In the genomic region with DNA sequence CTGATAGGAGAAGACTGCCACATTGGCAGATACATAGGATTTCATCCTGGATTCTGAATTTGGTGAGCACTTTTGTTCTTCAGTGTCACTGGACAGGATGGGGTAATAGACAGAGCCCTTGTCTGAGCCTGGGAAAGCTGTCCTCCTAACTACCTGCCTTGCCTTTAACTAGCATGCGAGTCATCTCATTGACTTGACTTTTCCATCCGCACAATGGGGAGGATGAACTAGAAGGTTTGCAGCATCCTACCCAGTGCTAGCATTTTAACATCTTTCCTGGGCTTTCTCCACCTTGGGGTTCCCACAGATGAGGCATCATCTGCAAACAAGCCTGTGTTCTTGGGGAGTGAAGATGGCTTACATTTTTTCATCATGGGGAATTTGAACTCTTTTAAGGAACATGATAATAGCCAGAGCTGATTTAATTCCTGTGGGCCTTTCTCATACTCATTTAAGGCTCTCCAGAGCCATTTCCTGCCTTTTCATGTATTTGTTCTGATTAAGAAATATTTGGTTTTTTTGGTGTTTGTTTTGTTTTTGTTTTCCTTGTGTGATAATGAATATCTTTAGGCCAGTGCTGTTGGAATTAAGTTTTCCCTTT, we compare ENCODE assay signal across 24 cellular contexts.
DNase-seq lines count a peak whose midpoint lies in the region; ATAC-seq and TF ChIP-seq lines count a peak whose summit lies in the region.
"Had no signal": no experiment of that assay in that cellular context is flagged by ENCODE, and none has a peak within 500 bp of the region (broad histone marks: within the 10 kb centered on the region; RNA-seq: fewer than 3 reads in every experiment).

No MANE protein-coding gene starts in this region.

- H3K4me3 ChIP-seq in DND-41 (ENCODE audit: low read depth in 1 of 2, low read length in 2 of 2): no peak overlapping the region
- H3K4me3 ChIP-seq in Karpas-422 (ENCODE audit: low read length): no peak overlapping the region
- H3K4me3 ChIP-seq: lung, skin epidermis, thoracic aorta had no signal

- H3K4me1 ChIP-seq in DND-41 (ENCODE audit: insufficient read depth, low read length) (peaks cover 57% of the 10 kb centered on the region), Karpas-422 (ENCODE audit: low read length) (peaks cover 75% of the 10 kb centered on the region)

- H3K9me3 Mint-ChIP-seq in glutamatergic neuron (ENCODE audit: unreplicated experiment) (peaks cover 3% of the 10 kb centered on the region), neural crest cell (peaks cover 10% of the 10 kb centered on the region)
- peaks cover 13% of the 10 kb centered on the region for H3K9me3 Mint-ChIP-seq in activated T-helper 1 cell treated with anti-CD3 and anti-CD28 coated beads, Interleukin-12 subunit alpha, Interleukin-12 subunit beta, Interleukin-2, Interleukin-4 antibody, amounts not matched to agents 30 ng/mL and 10 ng/mL and 1 ng/mL, durations not matched to agents 14 hours and 24 hours and 36 hours

- no peak overlapping the region for H3K4me3 Mint-ChIP-seq in glutamatergic neuron (ENCODE audit: unreplicated experiment)
- peak overlapping the region; percentile 25 for H3K4me3 Mint-ChIP-seq in neural crest cell
- no peak overlapping the region for H3K4me3 Mint-ChIP-seq in activated T-helper 1 cell treated with anti-CD3 and anti-CD28 coated beads, Interleukin-12 subunit alpha, Interleukin-12 subunit beta, Interleukin-2, Interleukin-4 antibody, amounts not matched to agents 30 ng/mL and 10 ng/mL and 1 ng/mL, durations not matched to agents 14 hours and 24 hours and 36 hours
- H3K4me3 Mint-ChIP-seq: CD14-positive monocyte; stimulated activated memory B cell treated with anti-CD40 and anti-IgM and Interleukin-4, amounts not matched to agents 10 μg/mL and 1 μg/mL and 100 μg/mL, for 72 hours had no signal

- H3K36me3 ChIP-seq in DND-41 (ENCODE audit: insufficient read depth, low read length): peaks cover 91% of the 10 kb centered on the region
- H3K36me3 ChIP-seq in Karpas-422 (ENCODE audit: insufficient read depth, low read length): peaks cover 13% of the 10 kb centered on the region
- H3K36me3 ChIP-seq: thoracic aorta had no signal

- H3K4me1 Mint-ChIP-seq in glutamatergic neuron (ENCODE audit: low read depth, unreplicated experiment) (peaks cover 33% of the 10 kb centered on the region), neural crest cell (peaks cover 51% of the 10 kb centered on the region)
- H3K4me1 Mint-ChIP-seq in activated T-helper 1 cell treated with anti-CD3 and anti-CD28 coated beads, Interleukin-12 subunit alpha, Interleukin-12 subunit beta, Interleukin-2, Interleukin-4 antibody, amounts not matched to agents 30 ng/mL and 10 ng/mL and 1 ng/mL, durations not matched to agents 14 hours and 24 hours and 36 hours (ENCODE audit: low read depth): peaks cover 32% of the 10 kb centered on the region
- H3K4me1 Mint-ChIP-seq: CD14-positive monocyte had no signal

- DNase-seq in DND-41 (no peak), Karpas-422 (no peak), glutamatergic neuron (no peak), neural crest cell (ENCODE audit: low read depth, low spot score) (no peak), NCI-H2029 treated with DMSO at 0.1 percent for 48 hours (lab: John Stamatoyannopoulos, UW) (no peak), GM19240 (ENCODE audit: insufficient read length, low spot score) (no peak)
- no peak for DNase-seq in activated T-helper 1 cell treated with anti-CD3 and anti-CD28 coated beads, Interleukin-12 subunit alpha, Interleukin-12 subunit beta, Interleukin-2, Interleukin-4 antibody, amounts not matched to agents 30 ng/mL and 10 ng/mL and 1 ng/mL, durations not matched to agents 14 hours and 24 hours and 36 hours (ENCODE audit: low spot score)
- DNase-seq: activated CD4-positive, alpha-beta T cell treated with anti-CD3 and anti-CD28 coated beads, Interleukin-2, amount 50 U/mL, for 4 hours; activated naive CD4-positive, alpha-beta T cell treated with Interleukin-2 at 50 U/mL for 16 hours; activated T-cell treated with anti-CD3 and anti-CD28 coated beads for 4 hours; anterior cingulate cortex; dermis blood vessel endothelial cell; kidney glomerular epithelial cell; NCI-H446 treated with DMSO at 0.1 percent for 48 hours; occipital lobe; PC-3; SHP77; T1000 had no signal

- H3K4me2 ChIP-seq in DND-41 (ENCODE audit: insufficient read depth, low read length) (no peak overlapping the region), Karpas-422 (ENCODE audit: low read depth, low read length, poor library complexity, severe bottlenecking) (no peak overlapping the region)

- TF ChIP-seq CTCF in DND-41 (IDR thresholded peaks at IDR 0.05; ENCODE audit: borderline replicate concordance, extremely low read depth, low read length, poor library complexity, severe bottlenecking): no peak
- no peak for TF ChIP-seq CTCF in glutamatergic neuron (IDR thresholded peaks at IDR 0.05; ENCODE audit: partially characterized antibody, unreplicated experiment)
- no peak for TF ChIP-seq CTCF in neural crest cell (conservative IDR thresholded peaks at IDR 0.05)

- peak overlapping the region; percentile 94 for H3K27ac Mint-ChIP-seq in glutamatergic neuron (ENCODE audit: unreplicated experiment)
- no peak overlapping the region for H3K27ac Mint-ChIP-seq in neural crest cell (ENCODE audit: unreplicated experiment)
- H3K27ac Mint-ChIP-seq in activated T-helper 1 cell treated with anti-CD3 and anti-CD28 coated beads, Interleukin-12 subunit alpha, Interleukin-12 subunit beta, Interleukin-2, Interleukin-4 antibody, amounts not matched to agents 30 ng/mL and 10 ng/mL and 1 ng/mL, durations not matched to agents 14 hours and 24 hours and 36 hours: no peak overlapping the region
- H3K27ac Mint-ChIP-seq: stimulated activated memory B cell treated with anti-CD40 and anti-IgM and Interleukin-4, amounts not matched to agents 10 μg/mL and 1 μg/mL and 100 μg/mL, for 72 hours had no signal

- H3K79me2 ChIP-seq in DND-41 (ENCODE audit: insufficient read depth, low read length) (peaks cover 100% of the 10 kb centered on the region), Karpas-422 (ENCODE audit: low read length) (peaks cover 98% of the 10 kb centered on the region)

- H3K27me3 ChIP-seq in DND-41 (ENCODE audit: insufficient read depth, low read length, poor library complexity) (no peaks in the 10 kb centered on the region), Karpas-422 (ENCODE audit: low read length) (no peaks in the 10 kb centered on the region)

- H3K9me3 ChIP-seq in DND-41 (ENCODE audit: insufficient read depth, low read length, severe bottlenecking) (no peaks in the 10 kb centered on the region), Karpas-422 (ENCODE audit: low read length) (no peaks in the 10 kb centered on the region)

- no peak for ATAC-seq in DND-41 (ENCODE audit: insufficient read depth, low read depth)
- ATAC-seq: PC-3; stimulated activated memory B cell treated with anti-CD40 and anti-IgM and Interleukin-4, amounts not matched to agents 10 μg/mL and 1 μg/mL and 100 μg/mL, for 72 hours had no signal

- H2AFZ ChIP-seq in DND-41 (ENCODE audit: low read depth, low read length) (no peak overlapping the region), Karpas-422 (ENCODE audit: low read length) (no peak overlapping the region)

- H3K9ac ChIP-seq in DND-41 (ENCODE audit: low read depth, low read length): no peak overlapping the region
- no peak overlapping the region for H3K9ac ChIP-seq in Karpas-422 (ENCODE audit: low read length)

- H3K27ac ChIP-seq in DND-41 (ENCODE audit: low read length) (peak overlapping the region; percentile 64), Karpas-422 (ENCODE audit: low read length) (peak overlapping the region; percentile 66)
- H3K27ac ChIP-seq: HL-60, skin epidermis, thoracic aorta had no signal

- intact Hi-C loops in activated T-helper 1 cell treated with anti-CD3 and anti-CD28 coated beads, Interleukin-12 subunit alpha, Interleukin-12 subunit beta, Interleukin-2, Interleukin-4 antibody, amounts not matched to agents 30 ng/mL and 10 ng/mL and 1 ng/mL, durations not matched to agents 14 hours and 24 hours and 36 hours (cut with micrococcal nuclease): no loop called here

- H3K9me2 ChIP-seq in Karpas-422 (replicated peaks; ENCODE audit: insufficient read depth, low read length): no peaks in the 10 kb centered on the region

- H4K20me1 ChIP-seq in DND-41 (ENCODE audit: insufficient read depth, low read length) (peaks cover 56% of the 10 kb centered on the region), Karpas-422 (ENCODE audit: insufficient read depth, low read depth, low read length) (peaks cover 3% of the 10 kb centered on the region; the same call in 1 of the 2 replicates)

- H3K27me3 Mint-ChIP-seq in glutamatergic neuron (ENCODE audit: unreplicated experiment) (peaks cover 3% of the 10 kb centered on the region), neural crest cell (ENCODE audit: low read depth) (no peaks in the 10 kb centered on the region)
- H3K27me3 Mint-ChIP-seq in activated T-helper 1 cell treated with anti-CD3 and anti-CD28 coated beads, Interleukin-12 subunit alpha, Interleukin-12 subunit beta, Interleukin-2, Interleukin-4 antibody, amounts not matched to agents 30 ng/mL and 10 ng/mL and 1 ng/mL, durations not matched to agents 14 hours and 24 hours and 36 hours (ENCODE audit: insufficient read depth): no peaks in the 10 kb centered on the region
- H3K27me3 Mint-ChIP-seq: stimulated activated memory B cell treated with anti-CD40 and anti-IgM and Interleukin-4, amounts not matched to agents 10 μg/mL and 1 μg/mL and 100 μg/mL, for 72 hours had no signal

- H3K36me3 Mint-ChIP-seq in glutamatergic neuron (ENCODE audit: unreplicated experiment) (peaks cover 20% of the 10 kb centered on the region), neural crest cell (ENCODE audit: low read depth) (peaks cover 41% of the 10 kb centered on the region)
- H3K36me3 Mint-ChIP-seq in activated T-helper 1 cell treated with anti-CD3 and anti-CD28 coated beads, Interleukin-12 subunit alpha, Interleukin-12 subunit beta, Interleukin-2, Interleukin-4 antibody, amounts not matched to agents 30 ng/mL and 10 ng/mL and 1 ng/mL, durations not matched to agents 14 hours and 24 hours and 36 hours (ENCODE audit: low read depth): peaks cover 29% of the 10 kb centered on the region
